ENCODE assay signal across 1 cellular context in the genomic region with DNA sequence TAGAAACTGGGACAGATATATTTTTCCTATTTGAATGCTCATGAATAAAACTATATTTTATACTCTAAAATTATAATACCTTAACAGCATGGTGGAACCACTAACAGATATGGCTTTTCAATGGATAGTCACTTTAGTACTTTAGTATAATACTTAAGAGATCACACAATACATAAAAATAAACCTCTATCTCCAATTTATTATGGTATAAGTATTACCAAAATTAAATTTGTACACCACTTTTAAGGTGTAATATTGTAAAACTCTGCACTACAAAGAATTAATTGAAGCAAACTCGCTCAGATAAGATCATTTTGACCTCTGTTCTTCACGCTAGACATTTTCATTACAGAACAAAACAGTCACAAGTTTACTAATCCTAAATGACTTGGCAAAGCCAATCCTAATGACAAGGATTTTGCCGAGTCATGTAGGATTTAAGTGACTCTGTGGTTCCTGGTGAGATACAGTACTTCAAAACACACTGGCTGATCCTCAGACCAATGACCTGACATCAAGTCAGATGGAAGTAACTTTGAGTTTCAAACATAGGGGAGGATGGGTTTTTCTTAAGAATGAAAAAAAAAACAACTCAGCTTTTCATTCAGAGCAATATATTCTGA.
TF ChIP-seq lines count a peak whose summit lies in the region.

No MANE protein-coding gene starts in this region.

TF ChIP-seq in K562, 482 proteins besides CTCF, POLR2A, EP300 and RAD21 (continued from another document and continues in another):
- TF ChIP-seq, protein P1, sequence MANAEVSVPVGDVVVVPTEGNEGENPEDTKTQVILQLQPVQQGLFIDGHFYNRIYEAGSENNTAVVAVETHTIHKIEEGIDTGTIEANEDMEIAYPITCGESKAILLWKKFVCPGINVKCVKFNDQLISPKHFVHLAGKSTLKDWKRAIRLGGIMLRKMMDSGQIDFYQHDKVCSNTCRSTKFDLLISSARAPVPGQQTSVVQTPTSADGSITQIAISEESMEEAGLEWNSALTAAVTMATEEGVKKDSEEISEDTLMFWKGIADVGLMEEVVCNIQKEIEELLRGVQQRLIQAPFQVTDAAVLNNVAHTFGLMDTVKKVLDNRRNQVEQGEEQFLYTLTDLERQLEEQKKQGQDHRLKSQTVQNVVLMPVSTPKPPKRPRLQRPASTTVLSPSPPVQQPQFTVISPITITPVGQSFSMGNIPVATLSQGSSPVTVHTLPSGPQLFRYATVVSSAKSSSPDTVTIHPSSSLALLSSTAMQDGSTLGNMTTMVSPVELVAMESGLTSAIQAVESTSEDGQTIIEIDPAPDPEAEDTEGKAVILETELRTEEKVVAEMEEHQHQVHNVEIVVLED (CRISPR knock-in tag; IDR thresholded peaks at IDR 0.05): 0 out of 2 replicates have a peak, but pooled peaks have one; percentile 14
- TF ChIP-seq ETV1 (tag; conservative IDR thresholded peaks at IDR 0.05; ENCODE audit: low read depth) (no peak), CBFA2T3 (IDR thresholded peaks at IDR 0.05) (peak; percentile 72), DACH1 (IDR thresholded peaks at IDR 0.05; ENCODE audit: partially characterized antibody) (peak; percentile 94), POLR2AphosphoS5 (IDR thresholded peaks at IDR 0.05; ENCODE audit: control insufficient read depth, insufficient read depth, low read depth, low read length) (no peak), GTF2F1 (IDR thresholded peaks at IDR 0.05; ENCODE audit: low read depth, low read length) (no peak), POLR2G (IDR thresholded peaks at IDR 0.05; ENCODE audit: low read depth, low read length) (no peak), ILF3 (IDR thresholded peaks at IDR 0.05; ENCODE audit: borderline replicate concordance) (peak; percentile 13; the same call in 1 of the 2 replicates), ZFP36 (IDR thresholded peaks at IDR 0.05; ENCODE audit: low read depth, low read length, partially characterized antibody) (no peak), SMAD4 (CRISPR knock-in tag; conservative IDR thresholded peaks at IDR 0.05) (no peak; the same call in 1 of the 2 replicates), FOXM1 (IDR thresholded peaks at IDR 0.05; ENCODE audit: low read depth) (peak; percentile 88), FOXM1 (CRISPR knock-in tag; IDR thresholded peaks at IDR 0.05; ENCODE audit: low read depth) (no peak), HEY1 (CRISPR knock-in tag; IDR thresholded peaks at IDR 0.05; ENCODE audit: borderline replicate concordance) (no peak), SMAD2 (IDR thresholded peaks at IDR 0.05; ENCODE audit: low read depth, low read length) (no peak), HDAC2 (IDR thresholded peaks at IDR 0.05) (peak; percentile 62), ZNF197 (CRISPR knock-in tag; IDR thresholded peaks at IDR 0.05; ENCODE audit: low read depth) (peak; percentile 75; the same call in 1 of the 2 replicates), ZNF224 (CRISPR knock-in tag; IDR thresholded peaks at IDR 0.05) (no peak), CEBPB (tag; IDR thresholded peaks at IDR 0.05) (no peak), ZNF23 (CRISPR knock-in tag; IDR thresholded peaks at IDR 0.05) (no peak), CREBBP (IDR thresholded peaks at IDR 0.05; ENCODE audit: low read depth, low read length) (no peak), BCL6 (CRISPR knock-in tag; IDR thresholded peaks at IDR 0.05) (no peak), THRAP3 (IDR thresholded peaks at IDR 0.05; ENCODE audit: borderline replicate concordance) (no peak), ZFP1 (CRISPR knock-in tag; IDR thresholded peaks at IDR 0.05) (no peak), TAF7 (tag; IDR thresholded peaks at IDR 0.05) (no peak), KDM5B (IDR thresholded peaks at IDR 0.05; ENCODE audit: insufficient replicate concordance, low read depth, low read length) (no peak), WHSC1 (IDR thresholded peaks at IDR 0.05; ENCODE audit: low read length) (no peak), BMI1 (IDR thresholded peaks at IDR 0.05; ENCODE audit: low read length) (no peak), MTA3 (IDR thresholded peaks at IDR 0.05; ENCODE audit: borderline replicate concordance) (peak; percentile 40; the same call in 1 of the 2 replicates), RCOR1 (IDR thresholded peaks at IDR 0.05; ENCODE audit: borderline replicate concordance in 1 of 2, low read depth in 2 of 2, low read length in 2 of 2) (peak; percentile 78 to 91; a peak in 3 of 4 replicates), ZKSCAN3 (CRISPR knock-in tag; IDR thresholded peaks at IDR 0.05) (no peak), TAL1 (IDR thresholded peaks at IDR 0.05) (no peak; the same call in 1 of the 2 replicates), MAFK (IDR thresholded peaks at IDR 0.05; ENCODE audit: low read length) (peak; percentile 97)
- TF ChIP-seq, protein P2, sequence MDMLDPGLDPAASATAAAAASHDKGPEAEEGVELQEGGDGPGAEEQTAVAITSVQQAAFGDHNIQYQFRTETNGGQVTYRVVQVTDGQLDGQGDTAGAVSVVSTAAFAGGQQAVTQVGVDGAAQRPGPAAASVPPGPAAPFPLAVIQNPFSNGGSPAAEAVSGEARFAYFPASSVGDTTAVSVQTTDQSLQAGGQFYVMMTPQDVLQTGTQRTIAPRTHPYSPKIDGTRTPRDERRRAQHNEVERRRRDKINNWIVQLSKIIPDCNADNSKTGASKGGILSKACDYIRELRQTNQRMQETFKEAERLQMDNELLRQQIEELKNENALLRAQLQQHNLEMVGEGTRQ (CRISPR knock-in tag; IDR thresholded peaks at IDR 0.05): no peak
- TF ChIP-seq, protein P3, sequence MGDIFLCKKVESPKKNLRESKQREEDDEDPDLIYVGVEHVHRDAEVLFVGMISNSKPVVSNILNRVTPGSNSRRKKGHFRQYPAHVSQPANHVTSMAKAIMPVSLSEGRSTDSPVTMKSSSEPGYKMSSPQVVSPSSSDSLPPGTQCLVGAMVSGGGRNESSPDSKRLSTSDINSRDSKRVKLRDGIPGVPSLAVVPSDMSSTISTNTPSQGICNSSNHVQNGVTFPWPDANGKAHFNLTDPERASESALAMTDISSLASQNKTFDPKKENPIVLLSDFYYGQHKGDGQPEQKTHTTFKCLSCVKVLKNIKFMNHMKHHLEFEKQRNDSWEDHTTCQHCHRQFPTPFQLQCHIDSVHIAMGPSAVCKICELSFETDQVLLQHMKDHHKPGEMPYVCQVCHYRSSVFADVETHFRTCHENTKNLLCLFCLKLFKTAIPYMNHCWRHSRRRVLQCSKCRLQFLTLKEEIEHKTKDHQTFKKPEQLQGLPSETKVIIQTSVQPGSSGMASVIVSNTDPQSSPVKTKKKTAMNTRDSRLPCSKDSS (IDR thresholded peaks at IDR 0.05; ENCODE audit: low read depth, partially characterized antibody): no peak
- TF ChIP-seq, protein P4, sequence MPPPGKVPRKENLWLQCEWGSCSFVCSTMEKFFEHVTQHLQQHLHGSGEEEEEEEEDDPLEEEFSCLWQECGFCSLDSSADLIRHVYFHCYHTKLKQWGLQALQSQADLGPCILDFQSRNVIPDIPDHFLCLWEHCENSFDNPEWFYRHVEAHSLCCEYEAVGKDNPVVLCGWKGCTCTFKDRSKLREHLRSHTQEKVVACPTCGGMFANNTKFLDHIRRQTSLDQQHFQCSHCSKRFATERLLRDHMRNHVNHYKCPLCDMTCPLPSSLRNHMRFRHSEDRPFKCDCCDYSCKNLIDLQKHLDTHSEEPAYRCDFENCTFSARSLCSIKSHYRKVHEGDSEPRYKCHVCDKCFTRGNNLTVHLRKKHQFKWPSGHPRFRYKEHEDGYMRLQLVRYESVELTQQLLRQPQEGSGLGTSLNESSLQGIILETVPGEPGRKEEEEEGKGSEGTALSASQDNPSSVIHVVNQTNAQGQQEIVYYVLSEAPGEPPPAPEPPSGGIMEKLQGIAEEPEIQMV (tag; conservative IDR thresholded peaks at IDR 0.05; ENCODE audit: low read depth): no peak
- TF ChIP-seq, protein P5, sequence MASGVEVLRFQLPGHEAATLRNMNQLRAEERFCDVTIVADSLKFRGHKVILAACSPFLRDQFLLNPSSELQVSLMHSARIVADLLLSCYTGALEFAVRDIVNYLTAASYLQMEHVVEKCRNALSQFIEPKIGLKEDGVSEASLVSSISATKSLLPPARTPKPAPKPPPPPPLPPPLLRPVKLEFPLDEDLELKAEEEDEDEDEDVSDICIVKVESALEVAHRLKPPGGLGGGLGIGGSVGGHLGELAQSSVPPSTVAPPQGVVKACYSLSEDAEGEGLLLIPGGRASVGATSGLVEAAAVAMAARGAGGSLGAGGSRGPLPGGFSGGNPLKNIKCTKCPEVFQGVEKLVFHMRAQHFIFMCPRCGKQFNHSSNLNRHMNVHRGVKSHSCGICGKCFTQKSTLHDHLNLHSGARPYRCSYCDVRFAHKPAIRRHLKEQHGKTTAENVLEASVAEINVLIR (CRISPR knock-in tag; IDR thresholded peaks at IDR 0.05): no peak
- TF ChIP-seq, protein P6, sequence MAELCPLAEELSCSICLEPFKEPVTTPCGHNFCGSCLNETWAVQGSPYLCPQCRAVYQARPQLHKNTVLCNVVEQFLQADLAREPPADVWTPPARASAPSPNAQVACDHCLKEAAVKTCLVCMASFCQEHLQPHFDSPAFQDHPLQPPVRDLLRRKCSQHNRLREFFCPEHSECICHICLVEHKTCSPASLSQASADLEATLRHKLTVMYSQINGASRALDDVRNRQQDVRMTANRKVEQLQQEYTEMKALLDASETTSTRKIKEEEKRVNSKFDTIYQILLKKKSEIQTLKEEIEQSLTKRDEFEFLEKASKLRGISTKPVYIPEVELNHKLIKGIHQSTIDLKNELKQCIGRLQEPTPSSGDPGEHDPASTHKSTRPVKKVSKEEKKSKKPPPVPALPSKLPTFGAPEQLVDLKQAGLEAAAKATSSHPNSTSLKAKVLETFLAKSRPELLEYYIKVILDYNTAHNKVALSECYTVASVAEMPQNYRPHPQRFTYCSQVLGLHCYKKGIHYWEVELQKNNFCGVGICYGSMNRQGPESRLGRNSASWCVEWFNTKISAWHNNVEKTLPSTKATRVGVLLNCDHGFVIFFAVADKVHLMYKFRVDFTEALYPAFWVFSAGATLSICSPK (IDR thresholded peaks at IDR 0.05; ENCODE audit: borderline replicate concordance): no peak
- TF ChIP-seq, protein P7, sequence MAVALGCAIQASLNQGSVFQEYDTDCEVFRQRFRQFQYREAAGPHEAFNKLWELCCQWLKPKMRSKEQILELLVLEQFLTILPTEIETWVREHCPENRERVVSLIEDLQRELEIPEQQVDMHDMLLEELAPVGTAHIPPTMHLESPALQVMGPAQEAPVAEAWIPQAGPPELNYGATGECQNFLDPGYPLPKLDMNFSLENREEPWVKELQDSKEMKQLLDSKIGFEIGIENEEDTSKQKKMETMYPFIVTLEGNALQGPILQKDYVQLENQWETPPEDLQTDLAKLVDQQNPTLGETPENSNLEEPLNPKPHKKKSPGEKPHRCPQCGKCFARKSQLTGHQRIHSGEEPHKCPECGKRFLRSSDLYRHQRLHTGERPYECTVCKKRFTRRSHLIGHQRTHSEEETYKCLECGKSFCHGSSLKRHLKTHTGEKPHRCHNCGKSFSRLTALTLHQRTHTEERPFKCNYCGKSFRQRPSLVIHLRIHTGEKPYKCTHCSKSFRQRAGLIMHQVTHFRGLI (CRISPR knock-in tag; IDR thresholded peaks at IDR 0.05): no peak
- TF ChIP-seq, protein P8, sequence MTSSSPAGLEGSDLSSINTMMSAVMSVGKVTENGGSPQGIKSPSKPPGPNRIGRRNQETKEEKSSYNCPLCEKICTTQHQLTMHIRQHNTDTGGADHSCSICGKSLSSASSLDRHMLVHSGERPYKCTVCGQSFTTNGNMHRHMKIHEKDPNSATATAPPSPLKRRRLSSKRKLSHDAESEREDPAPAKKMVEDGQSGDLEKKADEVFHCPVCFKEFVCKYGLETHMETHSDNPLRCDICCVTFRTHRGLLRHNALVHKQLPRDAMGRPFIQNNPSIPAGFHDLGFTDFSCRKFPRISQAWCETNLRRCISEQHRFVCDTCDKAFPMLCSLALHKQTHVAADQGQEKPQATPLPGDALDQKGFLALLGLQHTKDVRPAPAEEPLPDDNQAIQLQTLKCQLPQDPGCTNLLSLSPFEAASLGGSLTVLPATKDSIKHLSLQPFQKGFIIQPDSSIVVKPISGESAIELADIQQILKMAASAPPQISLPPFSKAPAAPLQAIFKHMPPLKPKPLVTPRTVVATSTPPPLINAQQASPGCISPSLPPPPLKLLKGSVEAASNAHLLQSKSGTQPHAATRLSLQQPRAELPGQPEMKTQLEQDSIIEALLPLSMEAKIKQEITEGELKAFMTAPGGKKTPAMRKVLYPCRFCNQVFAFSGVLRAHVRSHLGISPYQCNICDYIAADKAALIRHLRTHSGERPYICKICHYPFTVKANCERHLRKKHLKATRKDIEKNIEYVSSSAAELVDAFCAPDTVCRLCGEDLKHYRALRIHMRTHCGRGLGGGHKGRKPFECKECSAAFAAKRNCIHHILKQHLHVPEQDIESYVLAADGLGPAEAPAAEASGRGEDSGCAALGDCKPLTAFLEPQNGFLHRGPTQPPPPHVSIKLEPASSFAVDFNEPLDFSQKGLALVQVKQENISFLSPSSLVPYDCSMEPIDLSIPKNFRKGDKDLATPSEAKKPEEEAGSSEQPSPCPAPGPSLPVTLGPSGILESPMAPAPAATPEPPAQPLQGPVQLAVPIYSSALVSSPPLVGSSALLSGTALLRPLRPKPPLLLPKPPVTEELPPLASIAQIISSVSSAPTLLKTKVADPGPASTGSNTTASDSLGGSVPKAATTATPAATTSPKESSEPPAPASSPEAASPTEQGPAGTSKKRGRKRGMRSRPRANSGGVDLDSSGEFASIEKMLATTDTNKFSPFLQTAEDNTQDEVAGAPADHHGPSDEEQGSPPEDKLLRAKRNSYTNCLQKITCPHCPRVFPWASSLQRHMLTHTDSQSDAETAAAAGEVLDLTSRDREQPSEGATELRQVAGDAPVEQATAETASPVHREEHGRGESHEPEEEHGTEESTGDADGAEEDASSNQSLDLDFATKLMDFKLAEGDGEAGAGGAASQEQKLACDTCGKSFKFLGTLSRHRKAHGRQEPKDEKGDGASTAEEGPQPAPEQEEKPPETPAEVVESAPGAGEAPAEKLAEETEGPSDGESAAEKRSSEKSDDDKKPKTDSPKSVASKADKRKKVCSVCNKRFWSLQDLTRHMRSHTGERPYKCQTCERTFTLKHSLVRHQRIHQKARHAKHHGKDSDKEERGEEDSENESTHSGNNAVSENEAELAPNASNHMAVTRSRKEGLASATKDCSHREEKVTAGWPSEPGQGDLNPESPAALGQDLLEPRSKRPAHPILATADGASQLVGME (CRISPR knock-in tag; IDR thresholded peaks at IDR 0.05): no peak
- TF ChIP-seq, protein P9, sequence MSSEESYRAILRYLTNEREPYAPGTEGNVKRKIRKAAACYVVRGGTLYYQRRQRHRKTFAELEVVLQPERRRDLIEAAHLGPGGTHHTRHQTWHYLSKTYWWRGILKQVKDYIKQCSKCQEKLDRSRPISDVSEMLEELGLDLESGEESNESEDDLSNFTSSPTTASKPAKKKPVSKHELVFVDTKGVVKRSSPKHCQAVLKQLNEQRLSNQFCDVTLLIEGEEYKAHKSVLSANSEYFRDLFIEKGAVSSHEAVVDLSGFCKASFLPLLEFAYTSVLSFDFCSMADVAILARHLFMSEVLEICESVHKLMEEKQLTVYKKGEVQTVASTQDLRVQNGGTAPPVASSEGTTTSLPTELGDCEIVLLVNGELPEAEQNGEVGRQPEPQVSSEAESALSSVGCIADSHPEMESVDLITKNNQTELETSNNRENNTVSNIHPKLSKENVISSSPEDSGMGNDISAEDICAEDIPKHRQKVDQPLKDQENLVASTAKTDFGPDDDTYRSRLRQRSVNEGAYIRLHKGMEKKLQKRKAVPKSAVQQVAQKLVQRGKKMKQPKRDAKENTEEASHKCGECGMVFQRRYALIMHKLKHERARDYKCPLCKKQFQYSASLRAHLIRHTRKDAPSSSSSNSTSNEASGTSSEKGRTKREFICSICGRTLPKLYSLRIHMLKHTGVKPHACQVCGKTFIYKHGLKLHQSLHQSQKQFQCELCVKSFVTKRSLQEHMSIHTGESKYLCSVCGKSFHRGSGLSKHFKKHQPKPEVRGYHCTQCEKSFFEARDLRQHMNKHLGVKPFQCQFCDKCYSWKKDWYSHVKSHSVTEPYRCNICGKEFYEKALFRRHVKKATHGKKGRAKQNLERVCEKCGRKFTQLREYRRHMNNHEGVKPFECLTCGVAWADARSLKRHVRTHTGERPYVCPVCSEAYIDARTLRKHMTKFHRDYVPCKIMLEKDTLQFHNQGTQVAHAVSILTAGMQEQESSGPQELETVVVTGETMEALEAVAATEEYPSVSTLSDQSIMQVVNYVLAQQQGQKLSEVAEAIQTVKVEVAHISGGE (CRISPR knock-in tag; IDR thresholded peaks at IDR 0.05): peak in 1 of 3 experiments; percentile 34; a peak in 1 of 6 replicates
